In genomic region chr14:39428118-39428517, GRCh38 we compare ENCODE assay signal across 18 cellular contexts. TPM values are rescaled to one million over a fixed set of nuclear protein-coding genes. Genes with fewer than 3 reads are reported as not detected.
DNase-seq lines count a peak whose midpoint lies in the region; ATAC-seq, FAIRE-seq and TF ChIP-seq lines count a peak whose summit lies in the region.
"Had no signal": no experiment of that assay in that cellular context is flagged by ENCODE, and none has a peak within 500 bp of the region (broad histone marks: within the 10 kb centered on the region; RNA-seq: fewer than 3 reads in every experiment).

No MANE protein-coding gene starts in this region.

- ATAC-seq in HepG2 (no peak), right lobe of liver (no peak), GM12878 (no peak)

- POLR2A ChIA-PET in HepG2 (lab: Yijun Ruan, JAX), result interaction anchor here (2.5 to 3.0 kb wide), 2 partner anchors 258 to 325 kb away, joined by 9 to 12 read pairs; partner anchors contain the start of genes SEC23A and TRAPPC6B
- POLR2A ChIA-PET in GM12878 (lab: Charles Lee), result interaction anchor here (1.0 to 1.3 kb wide), 4 partner anchors 26 to 326 kb away, joined by 3 to 4 read pairs (median 3); partner anchors contain the start of gene SEC23A

- H3K4me2 ChIP-seq in HepG2 (ENCODE audit: low read depth, low read length) (no peak overlapping the region), Loucy (ENCODE audit: low read depth, low read length, poor library complexity, severe bottlenecking) (peak overlapping the region; percentile 90), GM12878 (ENCODE audit: control insufficient read depth, insufficient read depth) (peak overlapping the region; percentile 38), neural cell (ENCODE audit: low read length) (no peak overlapping the region)

- TF ChIP-seq CTCF in HepG2 (CRISPR knock-in tag; IDR thresholded peaks at IDR 0.05), result no peak
- TF ChIP-seq CTCF in right lobe of liver (IDR thresholded peaks at IDR 0.05), result no peak
- TF ChIP-seq CTCF in Loucy (conservative IDR thresholded peaks at IDR 0.05; ENCODE audit: low read length), result no peak
- TF ChIP-seq CTCF in GM12878 (IDR thresholded peaks at IDR 0.05 in 2 of 3, conservative IDR thresholded peaks at IDR 0.05 in 1 of 3; ENCODE audit: control insufficient read depth in 2 of 3, extremely low read depth in 1 of 3, insufficient read depth in 1 of 3, low read depth in 3 of 3, low read length in 3 of 3), result no peak
- TF ChIP-seq CTCF in neural cell (IDR thresholded peaks at IDR 0.05; ENCODE audit: poor library complexity, severe bottlenecking), result no peak

- H3F3A ChIP-seq in Loucy (ENCODE audit: low read depth), result no peaks in the 10 kb centered on the region; the same call in 1 of the 2 replicates
- peaks cover 3% of the 10 kb centered on the region for H3F3A ChIP-seq in neural cell (ENCODE audit: insufficient read depth, low read length, poor library complexity, severe bottlenecking)

- RAD21 ChIA-PET in GM12878 (lab: Charles Lee; ENCODE audit: unreplicated experiment), result interaction anchor here (0.9 to 7.4 kb wide), 5 partner anchors 20 to 196 kb away, joined by 3 to 70 read pairs (median 13); no protein-coding TSS in a partner anchor

- H3K4me3 ChIP-seq in HepG2 (replicated peaks in 1 of 3; ENCODE audit: insufficient read depth in 1 of 3, low read depth in 2 of 3, low read length in 3 of 3) (no peak overlapping the region), right lobe of liver (no peak overlapping the region), Loucy (ENCODE audit: low read length, poor library complexity, severe bottlenecking) (peak overlapping the region; percentile 97), GM12878 (peak overlapping the region; percentile 91; the same call in 1 of the 2 replicates), neural cell (ENCODE audit: low read length) (peak overlapping the region; percentile 79)

- TF ChIP-seq RAD21 in HepG2 (CRISPR knock-in tag; IDR thresholded peaks at IDR 0.05) (no peak), GM12878 (IDR thresholded peaks at IDR 0.05; ENCODE audit: insufficient read depth, low read depth, low read length) (no peak), neural cell (conservative IDR thresholded peaks at IDR 0.05) (no peak)

- H3K27ac ChIP-seq in HepG2 (ENCODE audit: extremely low read length, insufficient read depth, low read length) (no peak overlapping the region), right lobe of liver (no peak overlapping the region), GM12878 (ENCODE audit: control insufficient read depth, insufficient read depth) (no peak overlapping the region), neural cell (ENCODE audit: low read length) (no peak overlapping the region)

- H3K9me3 ChIP-seq in HepG2 (ENCODE audit: low read length) (no peaks in the 10 kb centered on the region), right lobe of liver (no peaks in the 10 kb centered on the region), Loucy (ENCODE audit: insufficient read depth, low read depth, low read length) (no peaks in the 10 kb centered on the region), GM12878 (replicated peaks; ENCODE audit: control insufficient read depth, insufficient read depth, low read length) (no peaks in the 10 kb centered on the region), neural cell (ENCODE audit: low read length) (no peaks in the 10 kb centered on the region)
- H3K9me3 ChIP-seq: BE2C had no signal

- 97% methylated on average over 8 of the region's 8 CpGs for WGBS in HepG2 (ENCODE audit: low lambda C conversion rate)
- 83% methylated on average over 7 of the region's 8 CpGs for WGBS in right lobe of liver (ENCODE audit: insufficient coverage, low coverage, low lambda C conversion rate, missing lambda C conversion rate)
- WGBS in GM12878 (ENCODE audit: insufficient coverage, insufficient replicate concordance, low lambda C conversion rate, missing lambda C conversion rate), result 97% methylated on average over 8 of the region's 8 CpGs

- intact Hi-C loops in HepG2 (cut with micrococcal nuclease; ENCODE audit: unreplicated experiment), result no loop called here
- intact Hi-C loops in right lobe of liver (cut with DNase I), result no loop called here
- intact Hi-C loops in GM12878 (cut with micrococcal nuclease; ENCODE audit: unreplicated experiment), result no loop called here

- DNase-seq in HepG2 (ENCODE audit: low spot score) (no peak), right lobe of liver (no peak), GM12878 (ENCODE audit: low read depth, low spot score) (no peak), dedifferentiated amniotic fluid mesenchymal stem cell (ENCODE audit: extremely low spot score) (no peak), hippocampal formation (lab: John Stamatoyannopoulos, UW) (no peak), activated gamma-delta T cell treated with Interleukin-2 at 50 U/mL for 16 hours (no peak)
- DNase-seq: BE2C, DMS79, HFFc6, KBM-7, NCI-H1105 treated with DMSO at 0.1 percent for 48 hours, NCI-H1694 treated with DMSO at 0.1 percent for 48 hours, OCI-M1, SHP77 treated with DMSO at 0.1 percent for 48 hours had no signal

- TF ChIP-seq EP300 in HepG2 (IDR thresholded peaks at IDR 0.05; ENCODE audit: low read depth in 2 of 2, low read length in 2 of 2) (no peak), HepG2 (CRISPR knock-in tag; IDR thresholded peaks at IDR 0.05; ENCODE audit: borderline replicate concordance) (no peak), GM12878 (IDR thresholded peaks at IDR 0.05; ENCODE audit: borderline replicate concordance in 1 of 2, control insufficient read depth in 1 of 2, low read depth in 2 of 2, low read length in 2 of 2) (no peak), neural cell (conservative IDR thresholded peaks at IDR 0.05; ENCODE audit: poor library complexity, severe bottlenecking) (no peak)

- H3K27me3 ChIP-seq in HepG2 (ENCODE audit: control insufficient read depth in 1 of 2, insufficient read depth in 2 of 2, low read length in 2 of 2) (no peaks in the 10 kb centered on the region; a peak in 1 of 5 replicates), right lobe of liver (no peaks in the 10 kb centered on the region), Loucy (ENCODE audit: insufficient read depth, low read length, poor library complexity, severe bottlenecking) (no peaks in the 10 kb centered on the region), GM12878 (replicated peaks in 1 of 2; ENCODE audit: control insufficient read depth in 2 of 2, insufficient read depth in 2 of 2, low read length in 1 of 2) (no peaks in the 10 kb centered on the region), neural cell (ENCODE audit: insufficient read depth, low read depth, low read length) (no peaks in the 10 kb centered on the region)
- H3K27me3 ChIP-seq: BE2C had no signal

- FAIRE-seq in HepG2 (lab: Jason Lieb, UNC) (no peak), GM12878 (lab: Jason Lieb, UNC) (no peak)
- FAIRE-seq: A204.1, H54 had no signal

- in situ Hi-C loops in HepG2 (cut with HindIII; ENCODE audit: extremely low pct_ligation_motif_present, low pct_unique_long_range_greater_than_20kb), result no loop called here
- in situ Hi-C loops in GM12878 (cut with MboI), result loop anchor here (5.0 kb wide), 3 partner anchors 156 to 321 kb away; partner anchors contain the start of gene TRAPPC6B

- H2AFZ ChIP-seq in HepG2 (ENCODE audit: low read length), result no peak overlapping the region
- H2AFZ ChIP-seq in Loucy (ENCODE audit: low read length), result no peak overlapping the region
- H2AFZ ChIP-seq in GM12878 (ENCODE audit: control insufficient read depth, low read depth, low read length), result no peak overlapping the region
- no peak overlapping the region for H2AFZ ChIP-seq in neural cell (ENCODE audit: low read depth, low read length)

- CTCF ChIA-PET in HepG2 (lab: Yijun Ruan, JAX; ENCODE audit: low intra/inter-chr PET ratio, low total read pairs), result no interaction called here
- CTCF ChIA-PET in GM12878 (lab: Yijun Ruan, JAX), result interaction anchor here (0.9 to 8.3 kb wide), 7 partner anchors 20 to 323 kb away, joined by 3 to 100 read pairs (median 12); no protein-coding TSS in a partner anchor

- TF ChIP-seq POLR2A in HepG2 (IDR thresholded peaks at IDR 0.05; ENCODE audit: insufficient read depth in 1 of 2, low read depth in 2 of 2, low read length in 2 of 2) (no peak), right lobe of liver (IDR thresholded peaks at IDR 0.05) (no peak), GM12878 (IDR thresholded peaks at IDR 0.05; ENCODE audit: low read depth, low read length) (no peak)

- no peaks in the 10 kb centered on the region for H3K9me2 ChIP-seq in Loucy (replicated peaks; ENCODE audit: low read depth, low read length)
- no peaks in the 10 kb centered on the region for H3K9me2 ChIP-seq in neural cell (ENCODE audit: insufficient read depth, low read length)

- BruUV-seq in HepG2 (replicated peaks; lab: Mats Ljungman, UMichigan) (no TSS peak), GM12878 (replicated peaks; lab: Mats Ljungman, UMichigan) (no TSS peak)

- H3K36me3 ChIP-seq in HepG2 (replicated peaks in 1 of 2; ENCODE audit: control insufficient read depth in 1 of 2, insufficient read depth in 2 of 2, low read length in 2 of 2) (no peaks in the 10 kb centered on the region), right lobe of liver (no peaks in the 10 kb centered on the region), Loucy (ENCODE audit: insufficient read depth, low read length) (no peaks in the 10 kb centered on the region), GM12878 (ENCODE audit: control insufficient read depth in 2 of 2, insufficient read depth in 2 of 2, low read length in 1 of 2) (no peaks in the 10 kb centered on the region), neural cell (ENCODE audit: insufficient read depth, low read length) (no peaks in the 10 kb centered on the region)
- H3K36me3 ChIP-seq: BE2C had no signal

- H3K79me2 ChIP-seq in HepG2 (ENCODE audit: insufficient read depth, low read length), result peaks cover 61% of the 10 kb centered on the region
- peaks cover 78% of the 10 kb centered on the region for H3K79me2 ChIP-seq in Loucy (ENCODE audit: insufficient read depth, low read length)
- peaks cover 76% of the 10 kb centered on the region for H3K79me2 ChIP-seq in GM12878 (ENCODE audit: control insufficient read depth, insufficient read depth, low read length)
- H3K79me2 ChIP-seq in neural cell (replicated peaks; ENCODE audit: insufficient read depth, low read length), result peaks cover 73% of the 10 kb centered on the region

- H3K4me1 ChIP-seq in HepG2 (ENCODE audit: insufficient read depth, low read length) (peaks cover 31% of the 10 kb centered on the region), right lobe of liver (peaks cover 0 to 15% (median 7%) of the 10 kb centered on the region in 4 donors), Loucy (ENCODE audit: insufficient read depth, low read length, poor library complexity, severe bottlenecking) (peaks cover 56% of the 10 kb centered on the region), GM12878 (ENCODE audit: control insufficient read depth, insufficient read depth, low read length) (peaks cover 13% of the 10 kb centered on the region)
- H3K4me1 ChIP-seq: BE2C had no signal

- peaks cover 23% of the 10 kb centered on the region for H4K20me1 ChIP-seq in HepG2 (ENCODE audit: insufficient read depth, low read length)
- peaks cover 55% of the 10 kb centered on the region for H4K20me1 ChIP-seq in Loucy (ENCODE audit: insufficient read depth, low read length, poor library complexity, severe bottlenecking)
- H4K20me1 ChIP-seq in GM12878 (ENCODE audit: control insufficient read depth, insufficient read depth), result no peaks in the 10 kb centered on the region
- peaks cover 8% of the 10 kb centered on the region for H4K20me1 ChIP-seq in neural cell (ENCODE audit: insufficient read depth)

- H3K9ac ChIP-seq in HepG2 (ENCODE audit: insufficient read depth, low read depth, low read length) (no peak overlapping the region), Loucy (ENCODE audit: low read depth, low read length, poor library complexity, severe bottlenecking) (no peak overlapping the region), GM12878 (ENCODE audit: control insufficient read depth, insufficient read depth, low read length) (no peak overlapping the region), neural cell (ENCODE audit: low read length) (no peak overlapping the region)

- SMC1A ChIA-PET in GM12878 (lab: Charles Lee; ENCODE audit: uncharacterized antibody, unreplicated experiment), result interaction anchor here (0.6 to 4.4 kb wide), 14 partner anchors 8 to 321 kb away, joined by 3 to 50 read pairs (median 4); partner anchors contain the start of gene TRAPPC6B

RNA-seq across cellular contexts. Expression of gene FBXO33, which starts 4.1 kb away (rescaled TPM):
- 15.5 and 23.3 TPM in 2 replicates for total RNA-seq in HepG2 (2016; rRNA removed; fragmentation: Illumina TruSeq; extraction: Trizol)
- 1.6 and 1.8 TPM in 2 replicates for total RNA-seq in HepG2 (2016; cell fraction: cytosol; rRNA removed; fragmentation: Illumina TruSeq; extraction: Trizol; ENCODE audit: low read depth)
- total RNA-seq in HepG2 (2016; cell fraction: insoluble cytoplasmic fraction; rRNA removed; fragmentation: Illumina TruSeq; extraction: Trizol), result 17.5 and 22.7 TPM in 2 replicates
- total RNA-seq in HepG2 (2016; cell fraction: membrane; rRNA removed; fragmentation: Illumina TruSeq; extraction: Trizol), result 5.6 and 7.4 TPM in 2 replicates
- 12.8 and 13.0 TPM in 2 replicates for total RNA-seq in HepG2 (2016; cell fraction: nucleus; rRNA removed; fragmentation: Illumina TruSeq; extraction: Trizol)
- 15.2 and 16.9 TPM in 2 replicates for polyA plus RNA-seq in HepG2 (2011; rRNA removed)
- 7.6 and 10.6 TPM in 2 replicates for polyA plus RNA-seq in HepG2 (2011; cell fraction: cytosol; rRNA removed)
- 8.6 and 9.8 TPM in 2 replicates for polyA plus RNA-seq in HepG2 (2011; cell fraction: nucleus; rRNA removed)
- 13.5 and 16.7 TPM in 2 replicates for polyA plus RNA-seq in HepG2 (2012)
- polyA plus RNA-seq in HepG2 (2016; cell fraction: cytosol; fragmentation: Illumina TruSeq; extraction: Trizol; ENCODE audit: low read depth), result 0.57 and 0.70 TPM in 2 replicates
- 15.9 and 16.0 TPM in 2 replicates for polyA plus RNA-seq in HepG2 (2016; cell fraction: insoluble cytoplasmic fraction; fragmentation: Illumina TruSeq; extraction: Trizol; ENCODE audit: low read depth)
- 2.2 and 2.6 TPM in 2 replicates for polyA plus RNA-seq in HepG2 (2016; cell fraction: membrane; fragmentation: Illumina TruSeq; extraction: Trizol; ENCODE audit: low read depth)
- 11.2 and 12.2 TPM in 2 replicates for polyA plus RNA-seq in HepG2 (2016; cell fraction: nucleus; fragmentation: Illumina TruSeq; extraction: Trizol; ENCODE audit: insufficient read depth, low read depth)
- polyA minus RNA-seq in HepG2 (2011; rRNA and poly(A)+ RNA removed; ENCODE audit: low replicate concordance), result 30.5 and 39.3 TPM in 2 replicates
- 12.7 and 15.8 TPM in 2 replicates for polyA minus RNA-seq in HepG2 (2011; cell fraction: cytosol; rRNA and poly(A)+ RNA removed)
- 34.8 and 39.1 TPM in 2 replicates for polyA minus RNA-seq in HepG2 (2011; cell fraction: nucleus; rRNA and poly(A)+ RNA removed)
- total RNA-seq in right lobe of liver, result 1 to 10 TPM; 4.3 to 6.0 (median 5.2) TPM
- 26.3 and 26.4 TPM in 2 replicates for total RNA-seq in GM12878 (2013; cell fraction: nucleolus; rRNA removed)
- 24.4 and 27.5 TPM in 2 replicates for total RNA-seq in GM12878 (2014; rRNA removed)
- total RNA-seq in GM12878 (2014; rRNA removed; fragmentation: Illumina TruSeq; extraction: Trizol), result 20.1 and 21.5 TPM in 2 replicates
- 20.8 and 21.1 TPM in 2 replicates for total RNA-seq in GM12878 (2021)
- 9.1 TPM for polyA plus RNA-seq in GM12878 (2011; ENCODE audit: low read depth)
- polyA plus RNA-seq in GM12878 (2011; rRNA removed), result 56.9 and 74.1 TPM in 2 replicates
- 24.8 and 25.1 TPM in 2 replicates for polyA plus RNA-seq in GM12878 (2011; cell fraction: cytosol; rRNA removed)
- 31.8 and 40.7 TPM in 2 replicates for polyA plus RNA-seq in GM12878 (2011; cell fraction: nucleus; rRNA removed)
- polyA plus RNA-seq in GM12878 (2012), result 12.3 and 14.8 TPM in 2 replicates
- 18.5 and 22.2 TPM in 2 replicates for polyA plus RNA-seq in GM12878 (2014; fragmentation: Illumina TruSeq; extraction: Trizol)
- polyA plus RNA-seq in GM12878 (2014; fragmentation: Nextera tagmentation; extraction: Ambion mirVana), result 10 to 100 TPM in 1 of 2 experiments, 1 to 10 TPM in 1; 5.8 to 13.5 TPM
- polyA plus RNA-seq in GM12878 (2014; rRNA removed), result 16.7 and 19.1 TPM in 2 replicates
- 10 to 100 TPM in 1 of 2 experiments, 1 to 10 TPM in 1; 4.7 to 21.8 TPM for polyA plus RNA-seq in GM12878 (2016; fragmentation: Nextera tagmentation; extraction: Ambion mirVana)
- polyA minus RNA-seq in GM12878 (2011; rRNA and poly(A)+ RNA removed), result 35.7 and 37.6 TPM in 2 replicates
- polyA minus RNA-seq in GM12878 (2011; cell fraction: cytosol; rRNA and poly(A)+ RNA removed), result 13.1 and 14.7 TPM in 2 replicates
- polyA minus RNA-seq in GM12878 (2011; cell fraction: nucleus; rRNA and poly(A)+ RNA removed), result 32.2 and 45.7 TPM in 2 replicates
- polyA plus RNA-seq in neural cell, result 29.0 and 32.0 TPM in 2 replicates
- polyA minus RNA-seq in neural cell, result 29.2 and 33.6 TPM in 2 replicates

Comparison
In these comparisons a context has a peak if more than half of its experiments do, and no peak if none do; other contexts are left out.
1. H3K4me2 ChIP-seq: peak in Loucy (single experiment) and GM12878 (single experiment); none in HepG2 (single experiment) and neural cell (single experiment).
2. H3K4me3 ChIP-seq: peak in Loucy (single experiment), GM12878 (single experiment) and neural cell (single experiment); none in HepG2 (0 of 3) and right lobe of liver (0 of 3).